In the genomic region with DNA sequence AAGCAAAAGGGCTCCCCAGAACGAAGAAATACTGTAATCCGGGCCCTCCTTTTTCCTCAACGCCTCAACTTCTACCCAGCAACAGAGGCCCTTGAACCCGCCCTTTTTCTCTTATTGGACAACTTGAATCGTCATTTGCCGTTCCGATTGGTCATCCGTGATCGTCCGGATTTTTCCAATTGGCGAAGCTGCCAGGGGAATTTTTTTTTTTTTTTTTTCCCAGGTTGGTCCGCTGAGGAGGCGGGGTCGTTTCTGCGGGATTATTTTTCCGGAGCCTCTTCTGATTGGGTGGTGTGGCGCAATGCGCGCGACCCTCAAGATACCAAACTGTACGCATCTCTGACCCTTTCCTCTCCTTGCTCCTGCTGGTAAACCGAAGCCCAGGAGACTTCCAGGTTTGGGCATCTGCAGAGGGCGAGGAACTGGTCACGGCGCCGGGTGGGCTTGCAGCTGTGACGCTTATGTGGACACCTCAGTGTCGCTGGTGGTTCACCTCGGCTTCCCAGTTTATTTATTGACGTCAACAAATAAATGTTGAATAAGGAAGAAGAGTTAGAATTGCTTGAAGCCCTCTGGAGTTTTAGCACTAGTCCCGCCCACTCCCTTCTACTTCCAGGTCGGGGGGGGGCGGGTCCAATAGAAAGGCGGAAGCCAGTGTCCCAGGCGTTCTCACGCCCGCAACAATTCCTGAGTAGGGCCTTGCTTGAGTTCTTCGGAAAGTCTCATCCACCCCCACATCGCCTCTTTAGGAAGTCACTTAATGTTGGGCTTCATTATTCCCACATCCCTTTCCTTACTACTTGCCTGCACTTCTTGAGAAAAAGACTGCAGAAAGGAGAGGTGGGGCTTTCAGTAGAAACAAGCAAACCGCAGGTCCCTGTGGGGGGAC, we compare ENCODE assay signal across 1 cellular context.
A peak's percentile ranks its signal among the peaks of the same experiment; 100 is the strongest.
TF ChIP-seq lines count a peak whose summit lies in the region.

A gene with protein sequence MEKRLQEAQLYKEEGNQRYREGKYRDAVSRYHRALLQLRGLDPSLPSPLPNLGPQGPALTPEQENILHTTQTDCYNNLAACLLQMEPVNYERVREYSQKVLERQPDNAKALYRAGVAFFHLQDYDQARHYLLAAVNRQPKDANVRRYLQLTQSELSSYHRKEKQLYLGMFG (plus strand): TSS at position 654 of the 889 bp plus-strand sequence. CDS start 363 bp downstream, outside the sequence.

TF ChIP-seq in HepG2, 621 proteins besides CTCF, POLR2A, EP300 and RAD21 (continued from another document and continues in another):
- TF ChIP-seq, protein P1, sequence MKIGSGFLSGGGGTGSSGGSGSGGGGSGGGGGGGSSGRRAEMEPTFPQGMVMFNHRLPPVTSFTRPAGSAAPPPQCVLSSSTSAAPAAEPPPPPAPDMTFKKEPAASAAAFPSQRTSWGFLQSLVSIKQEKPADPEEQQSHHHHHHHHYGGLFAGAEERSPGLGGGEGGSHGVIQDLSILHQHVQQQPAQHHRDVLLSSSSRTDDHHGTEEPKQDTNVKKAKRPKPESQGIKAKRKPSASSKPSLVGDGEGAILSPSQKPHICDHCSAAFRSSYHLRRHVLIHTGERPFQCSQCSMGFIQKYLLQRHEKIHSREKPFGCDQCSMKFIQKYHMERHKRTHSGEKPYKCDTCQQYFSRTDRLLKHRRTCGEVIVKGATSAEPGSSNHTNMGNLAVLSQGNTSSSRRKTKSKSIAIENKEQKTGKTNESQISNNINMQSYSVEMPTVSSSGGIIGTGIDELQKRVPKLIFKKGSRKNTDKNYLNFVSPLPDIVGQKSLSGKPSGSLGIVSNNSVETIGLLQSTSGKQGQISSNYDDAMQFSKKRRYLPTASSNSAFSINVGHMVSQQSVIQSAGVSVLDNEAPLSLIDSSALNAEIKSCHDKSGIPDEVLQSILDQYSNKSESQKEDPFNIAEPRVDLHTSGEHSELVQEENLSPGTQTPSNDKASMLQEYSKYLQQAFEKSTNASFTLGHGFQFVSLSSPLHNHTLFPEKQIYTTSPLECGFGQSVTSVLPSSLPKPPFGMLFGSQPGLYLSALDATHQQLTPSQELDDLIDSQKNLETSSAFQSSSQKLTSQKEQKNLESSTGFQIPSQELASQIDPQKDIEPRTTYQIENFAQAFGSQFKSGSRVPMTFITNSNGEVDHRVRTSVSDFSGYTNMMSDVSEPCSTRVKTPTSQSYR (CRISPR knock-in tag; IDR thresholded peaks at IDR 0.05; ENCODE audit: borderline replicate concordance) = no peak
- TF ChIP-seq SP4 (CRISPR knock-in tag; IDR thresholded peaks at IDR 0.05) (no peak), SMARCE1 (IDR thresholded peaks at IDR 0.05; ENCODE audit: borderline replicate concordance) (no peak), ZNF460 (CRISPR knock-in tag; IDR thresholded peaks at IDR 0.05; ENCODE audit: borderline replicate concordance) (no peak), MEIS2 (CRISPR knock-in tag; IDR thresholded peaks at IDR 0.05) (peak; percentile 44; the same call in 1 of the 2 replicates), ZNF263 (CRISPR knock-in tag; IDR thresholded peaks at IDR 0.05) (no peak), ONECUT2 (CRISPR knock-in tag; IDR thresholded peaks at IDR 0.05) (peak; percentile 42; the same call in 1 of the 2 replicates), GZF1 (CRISPR knock-in tag; IDR thresholded peaks at IDR 0.05) (no peak), CREB1 (IDR thresholded peaks at IDR 0.05) (peak; percentile 70), CREB1 (CRISPR knock-in tag; IDR thresholded peaks at IDR 0.05) (peak; percentile 77), AKAP8 (CRISPR knock-in tag; IDR thresholded peaks at IDR 0.05) (0 out of 2 replicates have a peak, but pooled peaks have one; percentile 65), ZNF773 (CRISPR knock-in tag; IDR thresholded peaks at IDR 0.05; ENCODE audit: borderline replicate concordance) (no peak), ZFY (CRISPR knock-in tag; IDR thresholded peaks at IDR 0.05) (peak; percentile 61), KDM6A (CRISPR knock-in tag; IDR thresholded peaks at IDR 0.05; ENCODE audit: low read depth) (no peak), ZSCAN22 (CRISPR knock-in tag; IDR thresholded peaks at IDR 0.05) (no peak; the same call in 1 of the 2 replicates), ZNF737 (CRISPR knock-in tag; IDR thresholded peaks at IDR 0.05; ENCODE audit: borderline replicate concordance) (no peak), SMARCC2 (IDR thresholded peaks at IDR 0.05) (no peak), TCF7 (IDR thresholded peaks at IDR 0.05; ENCODE audit: low read depth) (no peak), ZC3H4 (CRISPR knock-in tag; IDR thresholded peaks at IDR 0.05; ENCODE audit: borderline replicate concordance) (no peak), ZNF782 (CRISPR knock-in tag; IDR thresholded peaks at IDR 0.05; ENCODE audit: borderline replicate concordance) (peak; percentile 65; the same call in 1 of the 2 replicates), CBX2 (IDR thresholded peaks at IDR 0.05; ENCODE audit: low read depth, low read length) (no peak), CBX2 (CRISPR knock-in tag; IDR thresholded peaks at IDR 0.05; ENCODE audit: low read depth) (no peak), SPEN (CRISPR knock-in tag; IDR thresholded peaks at IDR 0.05; ENCODE audit: low read depth) (peak; percentile 28; the same call in 1 of the 2 replicates), ELF1 (CRISPR knock-in tag; IDR thresholded peaks at IDR 0.05) (peak; percentile 86), ZNF780A (CRISPR knock-in tag; IDR thresholded peaks at IDR 0.05) (no peak), SALL1 (CRISPR knock-in tag; IDR thresholded peaks at IDR 0.05) (peak; percentile 49), ERF (CRISPR knock-in tag; IDR thresholded peaks at IDR 0.05) (no peak; the same call in 1 of the 2 replicates), XRCC5 (optimal IDR thresholded peaks at IDR 0.05; ENCODE audit: low read length) (no peak), ZNF180 (CRISPR knock-in tag; IDR thresholded peaks at IDR 0.05; ENCODE audit: borderline replicate concordance, low read depth) (no peak), ELF4 (CRISPR knock-in tag; IDR thresholded peaks at IDR 0.05; ENCODE audit: borderline replicate concordance) (0 out of 2 replicates have a peak, but pooled peaks have one; percentile 16), ZNF558 (CRISPR knock-in tag; IDR thresholded peaks at IDR 0.05; ENCODE audit: borderline replicate concordance) (no peak), YEATS2 (CRISPR knock-in tag; IDR thresholded peaks at IDR 0.05; ENCODE audit: borderline replicate concordance) (peak; percentile 65; the same call in 1 of the 2 replicates), MYC (CRISPR knock-in tag; IDR thresholded peaks at IDR 0.05; ENCODE audit: borderline replicate concordance) (peak; percentile 26; the same call in 1 of the 2 replicates), ZKSCAN5 (CRISPR knock-in tag; IDR thresholded peaks at IDR 0.05) (no peak), CREM (IDR thresholded peaks at IDR 0.05) (peak; percentile 19), CREM (CRISPR knock-in tag; IDR thresholded peaks at IDR 0.05) (no peak)
- TF ChIP-seq, protein P2, sequence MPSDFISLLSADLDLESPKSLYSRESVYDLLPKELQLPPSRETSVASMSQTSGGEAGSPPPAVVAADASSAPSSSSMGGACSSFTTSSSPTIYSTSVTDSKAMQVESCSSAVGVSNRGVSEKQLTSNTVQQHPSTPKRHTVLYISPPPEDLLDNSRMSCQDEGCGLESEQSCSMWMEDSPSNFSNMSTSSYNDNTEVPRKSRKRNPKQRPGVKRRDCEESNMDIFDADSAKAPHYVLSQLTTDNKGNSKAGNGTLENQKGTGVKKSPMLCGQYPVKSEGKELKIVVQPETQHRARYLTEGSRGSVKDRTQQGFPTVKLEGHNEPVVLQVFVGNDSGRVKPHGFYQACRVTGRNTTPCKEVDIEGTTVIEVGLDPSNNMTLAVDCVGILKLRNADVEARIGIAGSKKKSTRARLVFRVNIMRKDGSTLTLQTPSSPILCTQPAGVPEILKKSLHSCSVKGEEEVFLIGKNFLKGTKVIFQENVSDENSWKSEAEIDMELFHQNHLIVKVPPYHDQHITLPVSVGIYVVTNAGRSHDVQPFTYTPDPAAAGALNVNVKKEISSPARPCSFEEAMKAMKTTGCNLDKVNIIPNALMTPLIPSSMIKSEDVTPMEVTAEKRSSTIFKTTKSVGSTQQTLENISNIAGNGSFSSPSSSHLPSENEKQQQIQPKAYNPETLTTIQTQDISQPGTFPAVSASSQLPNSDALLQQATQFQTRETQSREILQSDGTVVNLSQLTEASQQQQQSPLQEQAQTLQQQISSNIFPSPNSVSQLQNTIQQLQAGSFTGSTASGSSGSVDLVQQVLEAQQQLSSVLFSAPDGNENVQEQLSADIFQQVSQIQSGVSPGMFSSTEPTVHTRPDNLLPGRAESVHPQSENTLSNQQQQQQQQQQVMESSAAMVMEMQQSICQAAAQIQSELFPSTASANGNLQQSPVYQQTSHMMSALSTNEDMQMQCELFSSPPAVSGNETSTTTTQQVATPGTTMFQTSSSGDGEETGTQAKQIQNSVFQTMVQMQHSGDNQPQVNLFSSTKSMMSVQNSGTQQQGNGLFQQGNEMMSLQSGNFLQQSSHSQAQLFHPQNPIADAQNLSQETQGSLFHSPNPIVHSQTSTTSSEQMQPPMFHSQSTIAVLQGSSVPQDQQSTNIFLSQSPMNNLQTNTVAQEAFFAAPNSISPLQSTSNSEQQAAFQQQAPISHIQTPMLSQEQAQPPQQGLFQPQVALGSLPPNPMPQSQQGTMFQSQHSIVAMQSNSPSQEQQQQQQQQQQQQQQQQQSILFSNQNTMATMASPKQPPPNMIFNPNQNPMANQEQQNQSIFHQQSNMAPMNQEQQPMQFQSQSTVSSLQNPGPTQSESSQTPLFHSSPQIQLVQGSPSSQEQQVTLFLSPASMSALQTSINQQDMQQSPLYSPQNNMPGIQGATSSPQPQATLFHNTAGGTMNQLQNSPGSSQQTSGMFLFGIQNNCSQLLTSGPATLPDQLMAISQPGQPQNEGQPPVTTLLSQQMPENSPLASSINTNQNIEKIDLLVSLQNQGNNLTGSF (CRISPR knock-in tag; IDR thresholded peaks at IDR 0.05) = 0 out of 2 replicates have a peak, but pooled peaks have one; percentile 49
- TF ChIP-seq, protein P3, sequence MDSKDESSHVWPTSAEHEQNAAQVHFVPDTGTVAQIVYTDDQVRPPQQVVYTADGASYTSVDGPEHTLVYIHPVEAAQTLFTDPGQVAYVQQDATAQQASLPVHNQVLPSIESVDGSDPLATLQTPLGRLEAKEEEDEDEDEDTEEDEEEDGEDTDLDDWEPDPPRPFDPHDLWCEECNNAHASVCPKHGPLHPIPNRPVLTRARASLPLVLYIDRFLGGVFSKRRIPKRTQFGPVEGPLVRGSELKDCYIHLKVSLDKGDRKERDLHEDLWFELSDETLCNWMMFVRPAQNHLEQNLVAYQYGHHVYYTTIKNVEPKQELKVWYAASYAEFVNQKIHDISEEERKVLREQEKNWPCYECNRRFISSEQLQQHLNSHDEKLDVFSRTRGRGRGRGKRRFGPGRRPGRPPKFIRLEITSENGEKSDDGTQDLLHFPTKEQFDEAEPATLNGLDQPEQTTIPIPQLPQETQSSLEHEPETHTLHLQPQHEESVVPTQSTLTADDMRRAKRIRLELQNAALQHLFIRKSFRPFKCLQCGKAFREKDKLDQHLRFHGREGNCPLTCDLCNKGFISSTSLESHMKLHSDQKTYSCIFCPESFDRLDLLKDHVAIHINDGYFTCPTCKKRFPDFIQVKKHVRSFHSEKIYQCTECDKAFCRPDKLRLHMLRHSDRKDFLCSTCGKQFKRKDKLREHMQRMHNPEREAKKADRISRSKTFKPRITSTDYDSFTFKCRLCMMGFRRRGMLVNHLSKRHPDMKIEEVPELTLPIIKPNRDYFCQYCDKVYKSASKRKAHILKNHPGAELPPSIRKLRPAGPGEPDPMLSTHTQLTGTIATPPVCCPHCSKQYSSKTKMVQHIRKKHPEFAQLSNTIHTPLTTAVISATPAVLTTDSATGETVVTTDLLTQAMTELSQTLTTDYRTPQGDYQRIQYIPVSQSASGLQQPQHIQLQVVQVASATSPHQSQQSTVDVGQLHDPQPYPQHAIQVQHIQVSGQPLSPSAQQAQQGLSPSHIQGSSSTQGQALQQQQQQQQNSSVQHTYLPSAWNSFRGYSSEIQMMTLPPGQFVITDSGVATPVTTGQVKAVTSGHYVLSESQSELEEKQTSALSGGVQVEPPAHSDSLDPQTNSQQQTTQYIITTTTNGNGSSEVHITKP (CRISPR knock-in tag; IDR thresholded peaks at IDR 0.05; ENCODE audit: low read depth) = peak; percentile 15; the same call in 1 of the 2 replicates
- TF ChIP-seq, protein P4, sequence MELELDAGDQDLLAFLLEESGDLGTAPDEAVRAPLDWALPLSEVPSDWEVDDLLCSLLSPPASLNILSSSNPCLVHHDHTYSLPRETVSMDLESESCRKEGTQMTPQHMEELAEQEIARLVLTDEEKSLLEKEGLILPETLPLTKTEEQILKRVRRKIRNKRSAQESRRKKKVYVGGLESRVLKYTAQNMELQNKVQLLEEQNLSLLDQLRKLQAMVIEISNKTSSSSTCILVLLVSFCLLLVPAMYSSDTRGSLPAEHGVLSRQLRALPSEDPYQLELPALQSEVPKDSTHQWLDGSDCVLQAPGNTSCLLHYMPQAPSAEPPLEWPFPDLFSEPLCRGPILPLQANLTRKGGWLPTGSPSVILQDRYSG (CRISPR knock-in tag; IDR thresholded peaks at IDR 0.05) = no peak
- TF ChIP-seq, protein P5, sequence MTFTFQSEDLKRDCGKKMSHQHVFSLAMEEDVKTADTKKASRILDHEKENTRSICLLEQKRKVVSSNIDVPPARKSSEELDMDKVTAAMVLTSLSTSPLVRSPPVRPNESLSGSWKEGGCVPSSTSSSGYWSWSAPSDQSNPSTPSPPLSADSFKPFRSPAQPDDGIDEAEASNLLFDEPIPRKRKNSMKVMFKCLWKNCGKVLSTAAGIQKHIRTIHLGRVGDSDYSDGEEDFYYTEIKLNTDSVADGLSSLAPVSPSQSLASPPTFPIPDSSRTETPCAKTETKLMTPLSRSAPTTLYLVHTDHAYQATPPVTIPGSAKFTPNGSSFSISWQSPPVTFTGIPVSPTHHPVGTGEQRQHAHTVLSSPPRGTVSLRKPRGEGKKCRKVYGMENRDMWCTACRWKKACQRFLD (CRISPR knock-in tag; IDR thresholded peaks at IDR 0.05; ENCODE audit: borderline replicate concordance) = 0 out of 2 replicates have a peak, but pooled peaks have one; percentile 53
- TF ChIP-seq, protein P6, sequence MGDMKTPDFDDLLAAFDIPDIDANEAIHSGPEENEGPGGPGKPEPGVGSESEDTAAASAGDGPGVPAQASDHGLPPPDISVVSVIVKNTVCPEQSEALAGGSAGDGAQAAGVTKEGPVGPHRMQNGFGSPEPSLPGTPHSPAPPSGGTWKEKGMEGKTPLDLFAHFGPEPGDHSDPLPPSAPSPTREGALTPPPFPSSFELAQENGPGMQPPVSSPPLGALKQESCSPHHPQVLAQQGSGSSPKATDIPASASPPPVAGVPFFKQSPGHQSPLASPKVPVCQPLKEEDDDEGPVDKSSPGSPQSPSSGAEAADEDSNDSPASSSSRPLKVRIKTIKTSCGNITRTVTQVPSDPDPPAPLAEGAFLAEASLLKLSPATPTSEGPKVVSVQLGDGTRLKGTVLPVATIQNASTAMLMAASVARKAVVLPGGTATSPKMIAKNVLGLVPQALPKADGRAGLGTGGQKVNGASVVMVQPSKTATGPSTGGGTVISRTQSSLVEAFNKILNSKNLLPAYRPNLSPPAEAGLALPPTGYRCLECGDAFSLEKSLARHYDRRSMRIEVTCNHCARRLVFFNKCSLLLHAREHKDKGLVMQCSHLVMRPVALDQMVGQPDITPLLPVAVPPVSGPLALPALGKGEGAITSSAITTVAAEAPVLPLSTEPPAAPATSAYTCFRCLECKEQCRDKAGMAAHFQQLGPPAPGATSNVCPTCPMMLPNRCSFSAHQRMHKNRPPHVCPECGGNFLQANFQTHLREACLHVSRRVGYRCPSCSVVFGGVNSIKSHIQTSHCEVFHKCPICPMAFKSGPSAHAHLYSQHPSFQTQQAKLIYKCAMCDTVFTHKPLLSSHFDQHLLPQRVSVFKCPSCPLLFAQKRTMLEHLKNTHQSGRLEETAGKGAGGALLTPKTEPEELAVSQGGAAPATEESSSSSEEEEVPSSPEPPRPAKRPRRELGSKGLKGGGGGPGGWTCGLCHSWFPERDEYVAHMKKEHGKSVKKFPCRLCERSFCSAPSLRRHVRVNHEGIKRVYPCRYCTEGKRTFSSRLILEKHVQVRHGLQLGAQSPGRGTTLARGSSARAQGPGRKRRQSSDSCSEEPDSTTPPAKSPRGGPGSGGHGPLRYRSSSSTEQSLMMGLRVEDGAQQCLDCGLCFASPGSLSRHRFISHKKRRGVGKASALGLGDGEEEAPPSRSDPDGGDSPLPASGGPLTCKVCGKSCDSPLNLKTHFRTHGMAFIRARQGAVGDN (CRISPR knock-in tag; IDR thresholded peaks at IDR 0.05) = no peak
